9 cellular contexts compared by ENCODE assay signal in the genomic region with DNA sequence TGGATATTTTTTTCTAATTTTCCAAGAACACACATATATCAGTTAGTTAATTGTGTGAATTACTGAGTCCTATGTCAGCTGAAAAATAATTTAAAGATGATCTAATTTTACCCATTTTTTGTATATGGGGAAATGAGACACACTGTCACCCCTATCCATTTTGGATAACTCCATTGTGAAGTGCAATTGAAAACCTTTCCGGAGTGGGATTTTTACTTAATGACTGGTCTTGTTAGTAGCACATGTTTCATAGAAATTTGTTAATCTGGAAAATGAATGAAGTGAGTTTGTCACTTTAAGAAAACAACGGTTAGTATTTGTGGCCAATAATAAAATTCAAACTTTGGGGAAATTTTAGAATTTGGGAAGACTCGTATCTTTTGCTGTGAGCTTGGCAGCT. TPM values are rescaled to one million over a fixed set of nuclear protein-coding genes. Genes with fewer than 3 reads are reported as not detected.
A peak's percentile ranks its signal among the peaks of the same experiment; 100 is the strongest.
DNase-seq lines count a peak whose midpoint lies in the region; ATAC-seq and TF ChIP-seq lines count a peak whose summit lies in the region.
"Had no signal": no experiment of that assay in that cellular context is flagged by ENCODE, and none has a peak within 500 bp of the region (broad histone marks: within the 10 kb centered on the region; RNA-seq: fewer than 3 reads in every experiment).

No MANE protein-coding gene starts in this region.

- ATAC-seq in HCT116 (no peak), GM21390 (IDR thresholded peaks at IDR 0.05; ENCODE audit: unreplicated experiment) (no peak)
- no peak for ATAC-seq in activated naive CD8-positive, alpha-beta T cell treated with anti-CD3 and anti-CD28 coated beads, Interleukin-2, amount 50 U/mL, for 24 hours
- ATAC-seq in activated CD4-positive, CD25-positive, alpha-beta regulatory T cell treated with anti-CD3 and anti-CD28 coated beads, Interleukin-2, amount 50 U/mL, for 24 hours, result no peak

- peaks cover 5 to 16% of the 10 kb centered on the region in 2 experiments; a peak in 3 of 4 replicates for H3K4me1 ChIP-seq in HCT116 (ENCODE audit: control insufficient read depth in 1 of 2, insufficient read depth in 2 of 2, low read length in 2 of 2)

- RAD21 ChIA-PET in HCT116 (lab: Charles Lee; ENCODE audit: low non-redundant PET in 1 of 2, low total read pairs in 2 of 2, uncharacterized antibody in 2 of 2, unreplicated experiment in 2 of 2), result no interaction called here

- H3K4me2 ChIP-seq in HCT116 (ENCODE audit: low read length), result peak overlapping the region; percentile 96

- H3K4me1 Mint-ChIP-seq in activated naive CD8-positive, alpha-beta T cell treated with anti-CD3 and anti-CD28 coated beads, Interleukin-2, amount 50 U/mL, for 24 hours, result peaks cover 65% of the 10 kb centered on the region

- H3K36me3 ChIP-seq in HCT116 (ENCODE audit: control insufficient read depth in 1 of 2, insufficient read depth in 2 of 2, low read length in 2 of 2), result peaks cover 16 to 32% of the 10 kb centered on the region in 2 experiments
- no peaks in the 10 kb centered on the region for H3K36me3 ChIP-seq in kidney epithelial cell (ENCODE audit: control insufficient read depth, insufficient read depth, low read length)

- BruUV-seq in HCT116 (replicated peaks; lab: Mats Ljungman, UMichigan), result no TSS peak

- DNase-seq in AG04450 (ENCODE audit: low read depth, low spot score) (no peak), HCT116 (ENCODE audit: low read depth, low spot score) (no peak), kidney epithelial cell (ENCODE audit: low read depth) (no peak), caudate nucleus (lab: John Stamatoyannopoulos, UW) (no peak)
- DNase-seq in activated naive CD8-positive, alpha-beta T cell treated with anti-CD3 and anti-CD28 coated beads, Interleukin-2, amount 50 U/mL, for 24 hours, result no peak
- no peak for DNase-seq in stimulated activated CD4-positive, alpha-beta T cell treated with anti-CD3 and anti-CD28 coated beads, Interleukin-2, amount 100 ng/mL, for 48 hours
- DNase-seq: islet precursor cell had no signal

- TF ChIP-seq RAD21 in HCT116 (IDR thresholded peaks at IDR 0.05; ENCODE audit: low read depth), result no peak

- H3K9me3 ChIP-seq in AG04450 (ENCODE audit: control insufficient read depth, insufficient read depth, low read length) (peaks cover 4% of the 10 kb centered on the region; the same call in 1 of the 2 replicates), HCT116 (ENCODE audit: control insufficient read depth in 1 of 2, insufficient read depth in 1 of 2, low read depth in 1 of 2, low read length in 2 of 2) (no peaks in the 10 kb centered on the region)

- H3K27ac ChIP-seq in AG04450 (ENCODE audit: low read depth, low read length) (no peak overlapping the region), HCT116 (ENCODE audit: low read depth, low read length) (no peak overlapping the region), caudate nucleus (ENCODE audit: low read depth, low read length) (no peak overlapping the region)

- H3K9me2 ChIP-seq in HCT116 (ENCODE audit: insufficient read depth), result no peaks in the 10 kb centered on the region

- no peaks in the 10 kb centered on the region for H3K27me3 Mint-ChIP-seq in activated naive CD8-positive, alpha-beta T cell treated with anti-CD3 and anti-CD28 coated beads, Interleukin-2, amount 50 U/mL, for 24 hours

- CTCF ChIA-PET in AG04450 (lab: Charles Lee), result interaction anchor here (0.9 to 1.0 kb wide), 2 partner anchors 10 to 35 kb away, joined by 4 read pairs; no protein-coding TSS in a partner anchor
- CTCF ChIA-PET in HCT116 (lab: Charles Lee), result no interaction called here

- H3K4me3 ChIP-seq in AG04450 (ENCODE audit: low read depth, low read length) (peak overlapping the region; percentile 99), HCT116 (replicated peaks in 1 of 2; ENCODE audit: low read depth in 1 of 2, low read length in 2 of 2) (peak overlapping the region; percentile 88 to 98), kidney epithelial cell (ENCODE audit: low read depth, low read length) (peak overlapping the region; percentile 100)

- H2AFZ ChIP-seq in HCT116 (ENCODE audit: low read depth, low read length, poor library complexity, severe bottlenecking), result no peak overlapping the region

- no peaks in the 10 kb centered on the region for H3K9me3 Mint-ChIP-seq in activated naive CD8-positive, alpha-beta T cell treated with anti-CD3 and anti-CD28 coated beads, Interleukin-2, amount 50 U/mL, for 24 hours

- POLR2A ChIA-PET in AG04450 (lab: Yijun Ruan, JAX), result no interaction called here
- POLR2A ChIA-PET in HCT116 (lab: Charles Lee), result interaction anchor here (1.0 kb wide), 1 partner anchor 9 kb away, joined by 3 read pairs; no protein-coding TSS in a partner anchor

- TF ChIP-seq CTCF in AG04450 (IDR thresholded peaks at IDR 0.05; ENCODE audit: low read depth, low read length), result no peak
- TF ChIP-seq CTCF in HCT116 (IDR thresholded peaks at IDR 0.05 in 2 of 3, conservative IDR thresholded peaks at IDR 0.05 in 1 of 3; ENCODE audit: borderline replicate concordance in 1 of 3, insufficient read depth in 1 of 3, low read depth in 2 of 3, low read length in 2 of 3), result no peak
- no peak for TF ChIP-seq CTCF in kidney epithelial cell (IDR thresholded peaks at IDR 0.05; ENCODE audit: insufficient read depth, low read length, poor library complexity, severe bottlenecking)

- peaks cover 83% of the 10 kb centered on the region for H3K79me2 ChIP-seq in HCT116 (ENCODE audit: insufficient read depth, low read length)

- H3K27ac Mint-ChIP-seq in activated naive CD8-positive, alpha-beta T cell treated with anti-CD3 and anti-CD28 coated beads, Interleukin-2, amount 50 U/mL, for 24 hours, result peak overlapping the region; percentile 100

- peak overlapping the region; percentile 84 for H3K9ac ChIP-seq in HCT116 (ENCODE audit: low read length)

- H3K4me3 Mint-ChIP-seq in activated naive CD8-positive, alpha-beta T cell treated with anti-CD3 and anti-CD28 coated beads, Interleukin-2, amount 50 U/mL, for 24 hours, result peak overlapping the region; percentile 100

- peaks cover 60% of the 10 kb centered on the region for H3K36me3 Mint-ChIP-seq in activated naive CD8-positive, alpha-beta T cell treated with anti-CD3 and anti-CD28 coated beads, Interleukin-2, amount 50 U/mL, for 24 hours (ENCODE audit: low read depth)

- H3K27me3 ChIP-seq in AG04450 (ENCODE audit: control insufficient read depth, insufficient read depth, low read length) (no peaks in the 10 kb centered on the region), HCT116 (ENCODE audit: insufficient read depth, low read length) (no peaks in the 10 kb centered on the region), kidney epithelial cell (ENCODE audit: control insufficient read depth, insufficient read depth, low read length) (no peaks in the 10 kb centered on the region)

- TF ChIP-seq POLR2A in HCT116 (IDR thresholded peaks at IDR 0.05; ENCODE audit: borderline replicate concordance, extremely low read depth, insufficient read depth, insufficient read length), result no peak

- intact Hi-C loops in HCT116 (cut with micrococcal nuclease), result loop anchor here (10.0 kb wide), 1 partner anchor 1898 kb away; a partner anchor contains a TSS

- no peaks in the 10 kb centered on the region for H4K20me1 ChIP-seq in HCT116 (ENCODE audit: insufficient read depth)

TF ChIP-seq in HCT116, 20 proteins besides CTCF, POLR2A, EP300 and RAD21:
- no peak for TF ChIP-seq YY1 (IDR thresholded peaks at IDR 0.05; ENCODE audit: extremely low read depth, insufficient replicate concordance, low read depth, low read length)
- no peak for TF ChIP-seq CBX3 (IDR thresholded peaks at IDR 0.05; ENCODE audit: low read depth)
- TF ChIP-seq JUND (IDR thresholded peaks at IDR 0.05), result no peak
- TF ChIP-seq SIN3A (IDR thresholded peaks at IDR 0.05; ENCODE audit: low read depth), result no peak

RNA-seq across cellular contexts. Expression of a gene that starts 2.0 kb away (rescaled TPM):
- 749 and 829 TPM in 2 replicates for polyA plus RNA-seq in AG04450 (2011; rRNA removed)
- polyA minus RNA-seq in AG04450 (2011; rRNA and poly(A)+ RNA removed), result 802 and 930 TPM in 2 replicates
- total RNA-seq in HCT116 (2021; ENCODE audit: unreplicated experiment), result 329 TPM
- polyA plus RNA-seq in HCT116 (2012), result 397 and 465 TPM in 2 replicates
- total RNA-seq in kidney epithelial cell, result 354 and 421 TPM in 2 replicates
